In genomic region chr6:849075-849506, GRCh38 we compare ENCODE assay signal across 23 cellular contexts.
DNase-seq lines count a peak whose midpoint lies in the region; ATAC-seq, FAIRE-seq and TF ChIP-seq lines count a peak whose summit lies in the region.
"Had no signal": no experiment of that assay in that cellular context is flagged by ENCODE, and none has a peak within 500 bp of the region (broad histone marks: within the 10 kb centered on the region; RNA-seq: fewer than 3 reads in every experiment).

No MANE protein-coding gene starts in this region.

- intact Hi-C loops in K562 (cut with micrococcal nuclease): no loop called here
- intact Hi-C loops in activated T-helper 2 cell treated with anti-CD3 and anti-CD28 coated beads, Interferon-gamma antibody, Interleukin-2, Interleukin-4, amounts not matched to agents 10 μg/mL and 5 μg/mL and 100 μg/mL, durations not matched to agents 14 hours and 24 hours and 36 hours (cut with micrococcal nuclease): no loop called here

- no peaks in the 10 kb centered on the region for H3F3A ChIP-seq in GM23338 (replicated peaks; ENCODE audit: low read depth)
- H3F3A ChIP-seq in Loucy (ENCODE audit: low read depth): no peaks in the 10 kb centered on the region

- H3K9me3 ChIP-seq in BLaER1: no peaks in the 10 kb centered on the region; the same call in 1 of the 2 replicates
- H3K9me3 ChIP-seq in Loucy (ENCODE audit: insufficient read depth, low read depth, low read length): no peaks in the 10 kb centered on the region
- H3K9me3 ChIP-seq in K562 (replicated peaks; ENCODE audit: control insufficient read depth, insufficient read depth, low read depth, low read length): no peaks in the 10 kb centered on the region
- H3K9me3 ChIP-seq: A549, BE2C, Caco-2 had no signal

- H3K27me3 ChIP-seq in BLaER1: no peaks in the 10 kb centered on the region
- no peaks in the 10 kb centered on the region for H3K27me3 ChIP-seq in GM23338 (ENCODE audit: insufficient read depth)
- no peaks in the 10 kb centered on the region for H3K27me3 ChIP-seq in Loucy (ENCODE audit: insufficient read depth, low read length, poor library complexity, severe bottlenecking)
- H3K27me3 ChIP-seq in K562 (ENCODE audit: control insufficient read depth in 2 of 2, insufficient read depth in 2 of 2, low read length in 2 of 2): 0 out of 5 replicates have a peak, but pooled peaks cover 0 to 4% of the 10 kb centered on the region in 2 experiments
- H3K27me3 ChIP-seq: BE2C had no signal

- POLR2A ChIA-PET in K562 (lab: Yijun Ruan, JAX): no interaction called here

- TF ChIP-seq CTCF in GM23338 (conservative IDR thresholded peaks at IDR 0.05; ENCODE audit: low read depth in 2 of 2) (no peak), Loucy (conservative IDR thresholded peaks at IDR 0.05; ENCODE audit: low read length) (no peak), K562 (IDR thresholded peaks at IDR 0.05 in 2 of 3, conservative IDR thresholded peaks at IDR 0.05 in 1 of 3; ENCODE audit: insufficient read depth in 2 of 3, low read depth in 1 of 3, low read length in 3 of 3) (no peak), GM20000 (IDR thresholded peaks at IDR 0.05; ENCODE audit: extremely low read depth, missing control alignments) (no peak)

- H3K9ac ChIP-seq in BLaER1: no peak overlapping the region
- H3K9ac ChIP-seq in Loucy (ENCODE audit: low read depth, low read length, poor library complexity, severe bottlenecking): no peak overlapping the region
- H3K9ac ChIP-seq in K562 (ENCODE audit: insufficient read depth in 1 of 2, low read depth in 2 of 2, low read length in 2 of 2): no peak overlapping the region

- no peak for TF ChIP-seq POLR2A in K562 (conservative IDR thresholded peaks at IDR 0.05)

- H3K4me3 Mint-ChIP-seq in GM23338: no peak overlapping the region
- no peak overlapping the region for H3K4me3 Mint-ChIP-seq in activated T-helper 2 cell treated with anti-CD3 and anti-CD28 coated beads, Interferon-gamma antibody, Interleukin-2, Interleukin-4, amounts not matched to agents 10 μg/mL and 5 μg/mL and 100 μg/mL, durations not matched to agents 14 hours and 24 hours and 36 hours (ENCODE audit: low read depth)
- H3K4me3 Mint-ChIP-seq: CD4-positive, alpha-beta memory T cell; CD4-positive, CD25-positive, alpha-beta regulatory T cell; CD8-positive, alpha-beta memory T cell had no signal

- H3K36me3 ChIP-seq in BLaER1 (no peaks in the 10 kb centered on the region), GM23338 (ENCODE audit: insufficient read depth) (no peaks in the 10 kb centered on the region), Loucy (ENCODE audit: insufficient read depth, low read length) (no peaks in the 10 kb centered on the region), K562 (ENCODE audit: control insufficient read depth, insufficient read depth, low read length) (no peaks in the 10 kb centered on the region)
- H3K36me3 ChIP-seq: BE2C had no signal

- H3K4me1 ChIP-seq in BLaER1 (peaks cover 36% of the 10 kb centered on the region), GM23338 (ENCODE audit: insufficient read depth) (no peaks in the 10 kb centered on the region), Loucy (ENCODE audit: insufficient read depth, low read length, poor library complexity, severe bottlenecking) (peaks cover 4% of the 10 kb centered on the region), K562 (replicated peaks in 1 of 2; ENCODE audit: control insufficient read depth in 2 of 2, insufficient read depth in 2 of 2, low read length in 2 of 2) (no peaks in the 10 kb centered on the region)
- H3K4me1 ChIP-seq: A549, BE2C, Caco-2 had no signal

- no peaks in the 10 kb centered on the region for H3K36me3 Mint-ChIP-seq in GM23338 (ENCODE audit: low read depth)
- no peaks in the 10 kb centered on the region for H3K36me3 Mint-ChIP-seq in activated T-helper 2 cell treated with anti-CD3 and anti-CD28 coated beads, Interferon-gamma antibody, Interleukin-2, Interleukin-4, amounts not matched to agents 10 μg/mL and 5 μg/mL and 100 μg/mL, durations not matched to agents 14 hours and 24 hours and 36 hours (ENCODE audit: low read depth)
- H3K36me3 Mint-ChIP-seq: CD14-positive monocyte; CD4-positive, alpha-beta memory T cell; CD4-positive, CD25-positive, alpha-beta regulatory T cell; CD8-positive, alpha-beta memory T cell had no signal

- H2AFZ ChIP-seq in GM23338 (no peak overlapping the region), Loucy (ENCODE audit: low read length) (no peak overlapping the region), K562 (ENCODE audit: low read depth, low read length) (no peak overlapping the region)

- H3K9me3 Mint-ChIP-seq in GM23338: peaks cover 11% of the 10 kb centered on the region
- no peaks in the 10 kb centered on the region for H3K9me3 Mint-ChIP-seq in activated T-helper 2 cell treated with anti-CD3 and anti-CD28 coated beads, Interferon-gamma antibody, Interleukin-2, Interleukin-4, amounts not matched to agents 10 μg/mL and 5 μg/mL and 100 μg/mL, durations not matched to agents 14 hours and 24 hours and 36 hours

- TF ChIP-seq EP300 in K562 (IDR thresholded peaks at IDR 0.05; ENCODE audit: low read length): peak; percentile 23; the same call in 1 of the 2 replicates

- H3K4me2 ChIP-seq in BLaER1: peak overlapping the region; percentile 77
- no peak overlapping the region for H3K4me2 ChIP-seq in GM23338
- H3K4me2 ChIP-seq in Loucy (ENCODE audit: low read depth, low read length, poor library complexity, severe bottlenecking): peak overlapping the region; percentile 4
- H3K4me2 ChIP-seq in K562 (ENCODE audit: insufficient read depth, low read length): no peak overlapping the region; the same call in 1 of the 2 replicates
- H3K4me2 ChIP-seq: A549 had no signal

- in situ Hi-C loops in K562 (cut with MboI): no loop called here

- no peak overlapping the region for H3K27ac ChIP-seq in BLaER1
- H3K27ac ChIP-seq in GM23338 (ENCODE audit: low read depth): no peak overlapping the region
- H3K27ac ChIP-seq in K562 (ENCODE audit: extremely low read depth, low read depth, low read length): no peak overlapping the region
- H3K27ac ChIP-seq: 22Rv1, A549 had no signal

- H3K4me1 Mint-ChIP-seq in GM23338: no peaks in the 10 kb centered on the region
- no peaks in the 10 kb centered on the region for H3K4me1 Mint-ChIP-seq in activated T-helper 2 cell treated with anti-CD3 and anti-CD28 coated beads, Interferon-gamma antibody, Interleukin-2, Interleukin-4, amounts not matched to agents 10 μg/mL and 5 μg/mL and 100 μg/mL, durations not matched to agents 14 hours and 24 hours and 36 hours (ENCODE audit: low read depth)
- H3K4me1 Mint-ChIP-seq: CD14-positive monocyte; CD4-positive, alpha-beta memory T cell; CD4-positive, CD25-positive, alpha-beta regulatory T cell; CD8-positive, alpha-beta memory T cell had no signal

- H4K20me1 ChIP-seq in BLaER1 (no peaks in the 10 kb centered on the region), GM23338 (replicated peaks; ENCODE audit: insufficient read depth) (no peaks in the 10 kb centered on the region), Loucy (ENCODE audit: insufficient read depth, low read length, poor library complexity, severe bottlenecking) (no peaks in the 10 kb centered on the region), K562 (replicated peaks; ENCODE audit: control insufficient read depth, insufficient read depth, low read length) (no peaks in the 10 kb centered on the region)

- no peaks in the 10 kb centered on the region for H3K9me1 ChIP-seq in K562 (ENCODE audit: control insufficient read depth, insufficient read depth, low read length)

- TF ChIP-seq RAD21 in K562 (CRISPR knock-in tag; conservative IDR thresholded peaks at IDR 0.05 in 1 of 2, IDR thresholded peaks at IDR 0.05 in 1 of 2): no peak

- FAIRE-seq in K562 (lab: Jason Lieb, UNC): no peak
- FAIRE-seq: A549, D721Med, G401.6, GM12891, GM19239 had no signal

- no peaks in the 10 kb centered on the region for H3K9me2 ChIP-seq in GM23338 (ENCODE audit: insufficient read depth)
- no peaks in the 10 kb centered on the region for H3K9me2 ChIP-seq in Loucy (replicated peaks; ENCODE audit: low read depth, low read length)

- peaks cover 5% of the 10 kb centered on the region for H3K27me3 Mint-ChIP-seq in GM23338 (ENCODE audit: insufficient read depth, low read depth, poor library complexity)
- peaks cover 3% of the 10 kb centered on the region for H3K27me3 Mint-ChIP-seq in activated T-helper 2 cell treated with anti-CD3 and anti-CD28 coated beads, Interferon-gamma antibody, Interleukin-2, Interleukin-4, amounts not matched to agents 10 μg/mL and 5 μg/mL and 100 μg/mL, durations not matched to agents 14 hours and 24 hours and 36 hours (ENCODE audit: low read depth)
- H3K27me3 Mint-ChIP-seq: CD4-positive, CD25-positive, alpha-beta regulatory T cell had no signal

- BruUV-seq in K562 (replicated peaks; lab: Mats Ljungman, UMichigan): no TSS peak

- ATAC-seq in GM23338 (no peak), K562 (no peak; the same call in 2 of the 3 replicates)
- ATAC-seq: A549 had no signal

- H3K79me2 ChIP-seq in GM23338 (replicated peaks; ENCODE audit: insufficient read depth) (no peaks in the 10 kb centered on the region), Loucy (ENCODE audit: insufficient read depth, low read length) (no peaks in the 10 kb centered on the region), K562 (ENCODE audit: control insufficient read depth, insufficient read depth, low read length) (no peaks in the 10 kb centered on the region)

- peak overlapping the region; percentile 5; the same call in 1 of the 2 replicates for H3K27ac Mint-ChIP-seq in GM23338
- no peak overlapping the region for H3K27ac Mint-ChIP-seq in activated T-helper 2 cell treated with anti-CD3 and anti-CD28 coated beads, Interferon-gamma antibody, Interleukin-2, Interleukin-4, amounts not matched to agents 10 μg/mL and 5 μg/mL and 100 μg/mL, durations not matched to agents 14 hours and 24 hours and 36 hours
- H3K27ac Mint-ChIP-seq: CD14-positive monocyte; CD4-positive, alpha-beta memory T cell; CD4-positive, CD25-positive, alpha-beta regulatory T cell; CD8-positive, alpha-beta memory T cell had no signal

- CTCF ChIA-PET in K562 (lab: Yijun Ruan, JAX; ENCODE audit: low intra/inter-chr PET ratio): no interaction called here

- DNase-seq in GM23338 (ENCODE audit: low spot score) (no peak), K562 (ENCODE audit: extremely low read depth in 1 of 4, low spot score in 3 of 4) (no peak), RKO (ENCODE audit: low spot score) (no peak), GM20000 (ENCODE audit: low spot score) (no peak)
- DNase-seq in activated T-helper 2 cell treated with anti-CD3 and anti-CD28 coated beads, Interferon-gamma antibody, Interleukin-2, Interleukin-4, amounts not matched to agents 10 μg/mL and 5 μg/mL and 100 μg/mL, durations not matched to agents 14 hours and 24 hours and 36 hours (ENCODE audit: low spot score): no peak
- DNase-seq: BE2C; C1 segment of cervical spinal cord; Caco-2; Calu3; CD4-positive, alpha-beta memory T cell; CD4-positive, CD25-positive, alpha-beta regulatory T cell; CD8-positive, alpha-beta memory T cell; DMS79 treated with DMSO at 0.1 percent for 48 hours; GF-D8 had no signal

- no peak overlapping the region for H3K4me3 ChIP-seq in BLaER1
- H3K4me3 ChIP-seq in GM23338: no peak overlapping the region
- H3K4me3 ChIP-seq in Loucy (ENCODE audit: low read length, poor library complexity, severe bottlenecking): no peak overlapping the region
- H3K4me3 ChIP-seq in K562: no peak overlapping the region
- H3K4me3 ChIP-seq: A549 had no signal

- 0% methylated on average over 5 of the region's 5 CpGs for WGBS in K562 (ENCODE audit: insufficient coverage, low coverage, missing lambda C conversion rate)

TF ChIP-seq in K562, 482 proteins besides CTCF, POLR2A, EP300 and RAD21 (continues in another document):
- 0 out of 2 replicates have a peak, but pooled peaks have one; percentile 19 for TF ChIP-seq CBFA2T2 (conservative IDR thresholded peaks at IDR 0.05)

Comparison
In these comparisons a context has a peak if more than half of its experiments do, and no peak if none do; other contexts are left out.
1. H3K4me2 ChIP-seq: peak in BLaER1 (single experiment) and Loucy (single experiment); none in GM23338 (single experiment) and K562 (single experiment).